ENCODE assay signal across 9 cellular contexts in the genomic region with DNA sequence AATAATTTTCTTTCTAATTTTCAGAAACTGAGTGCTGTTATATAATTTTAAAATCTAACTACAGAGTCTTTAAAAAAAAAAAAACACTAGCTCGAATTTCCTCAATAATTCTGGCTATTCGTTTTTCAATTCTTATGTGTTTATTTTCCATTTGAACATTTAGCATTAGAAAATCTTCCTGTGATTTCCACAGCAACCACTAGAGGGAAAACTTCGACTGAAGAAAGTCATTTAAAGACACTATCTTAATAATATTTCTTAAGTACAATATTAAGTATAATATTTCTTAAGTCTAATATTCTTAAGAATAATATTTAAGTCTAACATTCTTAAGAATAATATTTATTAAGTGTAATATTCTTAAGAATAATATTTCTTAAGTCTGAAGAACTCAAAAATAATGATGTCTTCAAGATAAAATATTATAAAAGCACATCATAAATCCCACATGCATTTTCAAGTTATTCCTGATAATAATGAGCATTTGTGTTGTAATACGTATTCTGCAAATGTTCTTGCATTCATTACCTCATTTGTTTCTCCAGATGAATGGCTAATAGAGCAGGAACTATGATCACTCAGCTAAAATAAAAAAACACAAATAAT.
A peak's percentile ranks its signal among the peaks of the same experiment; 100 is the strongest.
DNase-seq lines count a peak whose midpoint lies in the region; ATAC-seq and TF ChIP-seq lines count a peak whose summit lies in the region.
"Had no signal": no experiment of that assay in that cellular context is flagged by ENCODE, and none has a peak within 500 bp of the region (broad histone marks: within the 10 kb centered on the region; RNA-seq: fewer than 3 reads in every experiment).

No MANE protein-coding gene starts in this region.

- no peaks in the 10 kb centered on the region for H3K36me3 Mint-ChIP-seq in stimulated activated effector memory CD8-positive, alpha-beta T cell treated with anti-CD3 and anti-CD28 coated beads, Interleukin-12 subunit alpha, Interleukin-12 subunit beta, amount 100 ng/mL, for 72 hours

- ATAC-seq in HG02938 (IDR thresholded peaks at IDR 0.05; ENCODE audit: unreplicated experiment) (peak; percentile 76), GM21381 (IDR thresholded peaks at IDR 0.05; ENCODE audit: unreplicated experiment) (no peak)
- no peak for ATAC-seq in stimulated activated effector memory CD8-positive, alpha-beta T cell treated with anti-CD3 and anti-CD28 coated beads, Interleukin-12 subunit alpha, Interleukin-12 subunit beta, amount 100 ng/mL, for 72 hours

- H3K4me1 Mint-ChIP-seq in stimulated activated effector memory CD8-positive, alpha-beta T cell treated with anti-CD3 and anti-CD28 coated beads, Interleukin-12 subunit alpha, Interleukin-12 subunit beta, amount 100 ng/mL, for 72 hours = peaks cover 7% of the 10 kb centered on the region

- DNase-seq in EL (peak; percentile 20), kidney epithelial cell (ENCODE audit: low read depth) (no peak), NCI-H1436 treated with DMSO at 0.1 percent for 48 hours (lab: John Stamatoyannopoulos, UW) (no peak)
- no peak for DNase-seq in activated CD8-positive, alpha-beta memory T cell treated with anti-CD3 and anti-CD28 coated beads, Interleukin-2, amount 50 U/mL, for 48 hours
- no peak for DNase-seq in stimulated activated effector memory CD8-positive, alpha-beta T cell treated with anti-CD3 and anti-CD28 coated beads, Interleukin-12 subunit alpha, Interleukin-12 subunit beta, amount 100 ng/mL, for 72 hours (ENCODE audit: low spot score in 2 of 2)

- no peak overlapping the region for H3K27ac Mint-ChIP-seq in stimulated activated effector memory CD8-positive, alpha-beta T cell treated with anti-CD3 and anti-CD28 coated beads, Interleukin-12 subunit alpha, Interleukin-12 subunit beta, amount 100 ng/mL, for 72 hours

- no peak overlapping the region for H3K4me3 ChIP-seq in WI38 (ENCODE audit: low read depth, low read length)
- no peak overlapping the region for H3K4me3 ChIP-seq in kidney epithelial cell (ENCODE audit: low read depth, low read length)
- H3K4me3 ChIP-seq: SJSA1 had no signal

- H3K27me3 ChIP-seq in kidney epithelial cell (ENCODE audit: control insufficient read depth, insufficient read depth, low read length) = no peaks in the 10 kb centered on the region

- no peaks in the 10 kb centered on the region for H3K36me3 ChIP-seq in kidney epithelial cell (ENCODE audit: control insufficient read depth, insufficient read depth, low read length)
- H3K36me3 ChIP-seq: SJSA1 had no signal

- no peaks in the 10 kb centered on the region for H3K9me3 Mint-ChIP-seq in stimulated activated effector memory CD8-positive, alpha-beta T cell treated with anti-CD3 and anti-CD28 coated beads, Interleukin-12 subunit alpha, Interleukin-12 subunit beta, amount 100 ng/mL, for 72 hours

- TF ChIP-seq CTCF in WI38 (IDR thresholded peaks at IDR 0.05; ENCODE audit: low read depth, low read length) (peak; percentile 56; the same call in 1 of the 2 replicates), kidney epithelial cell (IDR thresholded peaks at IDR 0.05; ENCODE audit: insufficient read depth, low read length, poor library complexity, severe bottlenecking) (peak; percentile 53)

- no peak overlapping the region for H3K4me3 Mint-ChIP-seq in stimulated activated effector memory CD8-positive, alpha-beta T cell treated with anti-CD3 and anti-CD28 coated beads, Interleukin-12 subunit alpha, Interleukin-12 subunit beta, amount 100 ng/mL, for 72 hours
